8 cellular contexts compared by ENCODE assay signal in the genomic region with DNA sequence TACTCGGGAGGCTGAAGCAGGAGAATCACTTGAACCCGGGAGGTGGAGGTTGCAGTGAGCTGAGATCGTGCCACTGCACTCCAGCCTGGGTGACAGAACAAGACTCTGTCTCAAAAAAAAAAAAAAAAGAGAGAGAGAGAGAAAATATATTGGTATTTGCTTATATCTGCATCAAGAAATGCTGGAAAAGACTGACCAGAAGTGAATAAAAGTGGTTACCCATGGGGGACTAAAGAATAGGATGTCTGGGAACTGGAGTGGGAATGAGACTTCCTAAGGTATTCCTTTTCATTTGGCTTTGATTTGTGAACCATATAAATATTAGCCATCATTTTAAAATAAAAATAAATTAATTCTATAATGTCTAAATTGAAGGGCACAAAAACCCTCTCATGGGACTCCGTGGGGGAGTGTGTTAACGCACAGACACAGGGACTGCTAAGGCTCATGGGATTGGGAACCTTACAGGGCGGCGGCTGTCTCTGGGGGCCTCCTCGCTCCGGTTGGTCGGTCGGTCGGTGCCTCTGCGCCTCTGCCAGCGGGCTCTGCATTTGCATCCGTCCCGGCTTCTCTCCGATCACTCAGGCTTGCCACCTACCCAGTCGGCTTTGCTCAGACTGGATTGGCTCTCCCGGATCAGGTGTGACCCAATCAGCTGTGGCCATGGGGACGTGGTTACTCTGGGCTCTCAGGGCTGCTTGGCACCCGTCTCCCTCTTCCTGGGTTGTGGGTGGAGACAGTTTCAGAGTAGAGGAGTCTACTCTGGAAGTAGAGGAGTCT. TPM values are rescaled to one million over a fixed set of nuclear protein-coding genes. Genes with fewer than 3 reads are reported as not detected.
DNase-seq lines count a peak whose midpoint lies in the region; ATAC-seq and TF ChIP-seq lines count a peak whose summit lies in the region.

No MANE protein-coding gene starts in this region.

- H3K4me3 Mint-ChIP-seq in activated naive CD8-positive, alpha-beta T cell treated with anti-CD3 and anti-CD28 coated beads, Interleukin-2, amount 50 U/mL, for 24 hours: peak overlapping the region; percentile 15
- H3K4me3 Mint-ChIP-seq in progenitor cell of endocrine pancreas (ENCODE audit: low read depth): peak overlapping the region; percentile 57

- 0 out of 2 replicates have a peak, but pooled peaks have one; percentile 21 for TF ChIP-seq EP300 in Ishikawa (IDR thresholded peaks at IDR 0.05; ENCODE audit: borderline replicate concordance)

- ATAC-seq in GM19452 (IDR thresholded peaks at IDR 0.05; ENCODE audit: unreplicated experiment): peak; percentile 79
- ATAC-seq in activated naive CD8-positive, alpha-beta T cell treated with anti-CD3 and anti-CD28 coated beads, Interleukin-2, amount 50 U/mL, for 24 hours: peak; percentile 91
- ATAC-seq in left ventricle myocardium superior: peak; percentile 99

- no peaks in the 10 kb centered on the region; the same call in 1 of the 2 replicates for H3K36me3 ChIP-seq in SJSA1
- H3K36me3 ChIP-seq in vagina: no peaks in the 10 kb centered on the region

- DNase-seq in AG04449 (ENCODE audit: low read depth, low spot score) (no peak), SJSA1 (ENCODE audit: low read depth in 1 of 2, low spot score in 2 of 2) (peak in 1 of 2 experiments; percentile 74), left ventricle myocardium superior (peak; percentile 85), progenitor cell of endocrine pancreas (ENCODE audit: low spot score, unreplicated experiment) (peak; percentile 30), vagina (ENCODE audit: extremely low spot score in 2 of 2) (no peak)
- DNase-seq in activated naive CD8-positive, alpha-beta T cell treated with anti-CD3 and anti-CD28 coated beads, Interleukin-2, amount 50 U/mL, for 24 hours: peak; percentile 67

- peak overlapping the region; percentile 7 for H3K27ac Mint-ChIP-seq in activated naive CD8-positive, alpha-beta T cell treated with anti-CD3 and anti-CD28 coated beads, Interleukin-2, amount 50 U/mL, for 24 hours
- no peak overlapping the region for H3K27ac Mint-ChIP-seq in progenitor cell of endocrine pancreas

- H3K27ac ChIP-seq in SJSA1 (no peak overlapping the region), vagina (no peak overlapping the region)

- no peaks in the 10 kb centered on the region for H3K9me3 Mint-ChIP-seq in activated naive CD8-positive, alpha-beta T cell treated with anti-CD3 and anti-CD28 coated beads, Interleukin-2, amount 50 U/mL, for 24 hours
- no peaks in the 10 kb centered on the region for H3K9me3 Mint-ChIP-seq in progenitor cell of endocrine pancreas (ENCODE audit: low read depth)

- H3K9me3 ChIP-seq in SJSA1 (replicated peaks): no peaks in the 10 kb centered on the region
- no peaks in the 10 kb centered on the region for H3K9me3 ChIP-seq in vagina

- CTCF ChIA-PET in AG04449 (lab: Yijun Ruan, JAX): no interaction called here

- H3K4me1 ChIP-seq in SJSA1 (replicated peaks) (peaks cover 9% of the 10 kb centered on the region), vagina (peaks cover 10% of the 10 kb centered on the region)

- no peaks in the 10 kb centered on the region for H3K27me3 Mint-ChIP-seq in activated naive CD8-positive, alpha-beta T cell treated with anti-CD3 and anti-CD28 coated beads, Interleukin-2, amount 50 U/mL, for 24 hours
- peaks cover 3% of the 10 kb centered on the region for H3K27me3 Mint-ChIP-seq in progenitor cell of endocrine pancreas

- POLR2A ChIA-PET in AG04449 (lab: Yijun Ruan, JAX): interaction anchor here (0.7 kb wide), 1 partner anchor 38 kb away, joined by 3 read pairs; no protein-coding TSS in a partner anchor

- H3K4me3 ChIP-seq in AG04449 (ENCODE audit: low read depth, low read length) (peak overlapping the region; percentile 27), SJSA1 (peak overlapping the region; percentile 12; the same call in 1 of the 2 replicates), vagina (peak overlapping the region; percentile 16 to 31)

- no peak for TF ChIP-seq RAD21 in Ishikawa (IDR thresholded peaks at IDR 0.05; ENCODE audit: low read depth)

- H3K27me3 ChIP-seq in SJSA1 (replicated peaks): no peaks in the 10 kb centered on the region
- H3K27me3 ChIP-seq in vagina: no peaks in the 10 kb centered on the region

- intact Hi-C loops in left ventricle myocardium superior (cut with micrococcal nuclease): no loop called here
- intact Hi-C loops in vagina (cut with DNase I): no loop called here

- peaks cover 25% of the 10 kb centered on the region for H3K4me1 Mint-ChIP-seq in activated naive CD8-positive, alpha-beta T cell treated with anti-CD3 and anti-CD28 coated beads, Interleukin-2, amount 50 U/mL, for 24 hours
- H3K4me1 Mint-ChIP-seq in progenitor cell of endocrine pancreas (ENCODE audit: low read depth): peaks cover 4% of the 10 kb centered on the region

- TF ChIP-seq POLR2A in vagina (IDR thresholded peaks at IDR 0.05): no peak

- no peaks in the 10 kb centered on the region for H3K36me3 Mint-ChIP-seq in activated naive CD8-positive, alpha-beta T cell treated with anti-CD3 and anti-CD28 coated beads, Interleukin-2, amount 50 U/mL, for 24 hours (ENCODE audit: low read depth)
- H3K36me3 Mint-ChIP-seq in progenitor cell of endocrine pancreas (ENCODE audit: insufficient read depth): no peaks in the 10 kb centered on the region

- no peak for TF ChIP-seq CTCF in AG04449 (IDR thresholded peaks at IDR 0.05; ENCODE audit: insufficient read depth, low read length, missing control alignments)
- TF ChIP-seq CTCF in progenitor cell of endocrine pancreas (IDR thresholded peaks at IDR 0.05; ENCODE audit: unreplicated experiment): no peak
- TF ChIP-seq CTCF in vagina (IDR thresholded peaks at IDR 0.05): no peak

TF ChIP-seq in Ishikawa, 13 proteins besides CTCF, POLR2A, EP300 and RAD21:
- TF ChIP-seq TCF12 (IDR thresholded peaks at IDR 0.05; ENCODE audit: low read depth) (0 out of 2 replicates have a peak, but pooled peaks have one; percentile 22), ZBTB7A (IDR thresholded peaks at IDR 0.05; ENCODE audit: low read depth) (no peak), TAF1 (IDR thresholded peaks at IDR 0.05; ENCODE audit: low read depth) (peak; percentile 61; the same call in 1 of the 2 replicates), NFIC (IDR thresholded peaks at IDR 0.05) (0 out of 2 replicates have a peak, but pooled peaks have one; percentile 14)
- TF ChIP-seq, protein P1, sequence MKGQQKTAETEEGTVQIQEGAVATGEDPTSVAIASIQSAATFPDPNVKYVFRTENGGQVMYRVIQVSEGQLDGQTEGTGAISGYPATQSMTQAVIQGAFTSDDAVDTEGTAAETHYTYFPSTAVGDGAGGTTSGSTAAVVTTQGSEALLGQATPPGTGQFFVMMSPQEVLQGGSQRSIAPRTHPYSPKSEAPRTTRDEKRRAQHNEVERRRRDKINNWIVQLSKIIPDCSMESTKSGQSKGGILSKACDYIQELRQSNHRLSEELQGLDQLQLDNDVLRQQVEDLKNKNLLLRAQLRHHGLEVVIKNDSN (IDR thresholded peaks at IDR 0.05): peak; percentile 70
- TF ChIP-seq, protein P2, sequence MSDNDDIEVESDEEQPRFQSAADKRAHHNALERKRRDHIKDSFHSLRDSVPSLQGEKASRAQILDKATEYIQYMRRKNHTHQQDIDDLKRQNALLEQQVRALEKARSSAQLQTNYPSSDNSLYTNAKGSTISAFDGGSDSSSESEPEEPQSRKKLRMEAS (IDR thresholded peaks at IDR 0.05): peak; percentile 42; the same call in 1 of the 2 replicates

RNA-seq across cellular contexts. Expression of a gene that starts 12.7 kb away (rescaled TPM):
- 331 and 341 TPM in 2 replicates for total RNA-seq in SJSA1 (2014; rRNA removed; shearing (Covaris generic))
- 97.1 TPM for total RNA-seq in left ventricle myocardium superior
- total RNA-seq in progenitor cell of endocrine pancreas: 337 and 352 TPM in 2 replicates
- total RNA-seq in vagina: 80.3 TPM

Comparison
In these comparisons a context has a peak if more than half of its experiments do, and no peak if none do; other contexts are left out.
1. DNase-seq: peak in activated naive CD8-positive, alpha-beta T cell treated with anti-CD3 and anti-CD28 coated beads, Interleukin-2, amount 50 U/mL, for 24 hours (single experiment), left ventricle myocardium superior (single experiment) and progenitor cell of endocrine pancreas (single experiment); none in AG04449 (single experiment) and vagina (0 of 2).
2. Peak in every context shown above with its lines, with median percentiles within 50 percentile points of each other: H3K4me3 ChIP-seq and ATAC-seq.